Comparison of ENCODE assay signal across 10 cellular contexts in genomic region chr4:108170729-108171540, GRCh38. TPM values are rescaled to one million over a fixed set of nuclear protein-coding genes. Genes with fewer than 3 reads are reported as not detected.
DNase-seq lines count a peak whose midpoint lies in the region; ATAC-seq, FAIRE-seq and TF ChIP-seq lines count a peak whose summit lies in the region.
"Had no signal": no experiment of that assay in that cellular context is flagged by ENCODE, and none has a peak within 500 bp of the region (broad histone marks: within the 10 kb centered on the region; RNA-seq: fewer than 3 reads in every experiment).

No MANE protein-coding gene starts in this region.

- ATAC-seq in activated T-cell treated with anti-CD3 and anti-CD28 coated beads, Interleukin-2, amount 50 U/mL, for 72 hours (replicated peaks in 1 of 2), result no peak

- FAIRE-seq in small intestine (lab: Jason Lieb, UNC), result no peak

- H3K4me3 ChIP-seq in hepatocyte (no peak overlapping the region), thymus (ENCODE audit: low read length) (peak overlapping the region; percentile 68), small intestine (ENCODE audit: low read depth in 1 of 2, low read length in 2 of 2) (no peak overlapping the region)

- H3K4me1 Mint-ChIP-seq in activated naive CD4-positive, alpha-beta T cell treated with anti-CD3 and anti-CD28 coated beads, Interleukin-2, amount 10 ng/mL, durations not matched to agents 7 days and 5 days, result peaks cover 52% of the 10 kb centered on the region
- H3K4me1 Mint-ChIP-seq in activated T-cell treated with anti-CD3 and anti-CD28 coated beads, Interleukin-2, amount 50 U/mL, for 72 hours (ENCODE audit: low read depth), result peaks cover 55% of the 10 kb centered on the region

- no peak for DNase-seq in activated naive CD4-positive, alpha-beta T cell treated with anti-CD3 and anti-CD28 coated beads, Interleukin-2, amount 10 ng/mL, durations not matched to agents 7 days and 5 days
- DNase-seq in activated naive CD4-positive, alpha-beta T cell (lab: John Stamatoyannopoulos, UW), result no peak
- no peak for DNase-seq in activated T-cell treated with anti-CD3 and anti-CD28 coated beads, Interleukin-2, amount 50 U/mL, for 72 hours
- DNase-seq in hepatocyte (ENCODE audit: low spot score), result no peak
- DNase-seq in 8988T, result no peak
- no peak for DNase-seq in Ammon's horn (ENCODE audit: low spot score)
- DNase-seq in small intestine, result no peak
- DNase-seq: NCI-H2171 had no signal

- no peaks in the 10 kb centered on the region for H3K9me2 ChIP-seq in hepatocyte (replicated peaks; ENCODE audit: insufficient read depth)

- H3K4me2 ChIP-seq in hepatocyte, result peak overlapping the region; percentile 97

- no peaks in the 10 kb centered on the region for H3K79me2 ChIP-seq in hepatocyte

- H3K36me3 Mint-ChIP-seq in activated naive CD4-positive, alpha-beta T cell treated with anti-CD3 and anti-CD28 coated beads, Interleukin-2, amount 10 ng/mL, durations not matched to agents 7 days and 5 days, result peaks cover 25% of the 10 kb centered on the region
- H3K36me3 Mint-ChIP-seq in activated T-cell treated with anti-CD3 and anti-CD28 coated beads, Interleukin-2, amount 50 U/mL, for 72 hours (ENCODE audit: insufficient read depth in 2 of 2), result peaks cover 9 to 12% of the 10 kb centered on the region in 2 donors

- H2AFZ ChIP-seq in hepatocyte, result peak overlapping the region; percentile 96

- no peak overlapping the region for H3K27ac ChIP-seq in hepatocyte
- H3K27ac ChIP-seq in thymus (ENCODE audit: low read depth), result peak overlapping the region; percentile 75
- no peak overlapping the region for H3K27ac ChIP-seq in small intestine (ENCODE audit: low read depth in 1 of 2, low read length in 1 of 2)
- H3K27ac ChIP-seq: epithelial cell of prostate had no signal

- H4K20me1 ChIP-seq in hepatocyte (ENCODE audit: insufficient read depth, poor library complexity, severe bottlenecking), result no peaks in the 10 kb centered on the region

- H3K36me3 ChIP-seq in hepatocyte (replicated peaks; ENCODE audit: insufficient read depth, low read depth) (no peaks in the 10 kb centered on the region), thymus (ENCODE audit: control insufficient read depth, insufficient read depth) (no peaks in the 10 kb centered on the region), small intestine (ENCODE audit: control insufficient read depth in 2 of 2, insufficient read depth in 2 of 2, low read length in 2 of 2) (no peaks in the 10 kb centered on the region)

- H3K4me1 ChIP-seq in hepatocyte (ENCODE audit: insufficient read depth), result peaks cover 7% of the 10 kb centered on the region
- H3K4me1 ChIP-seq in thymus (ENCODE audit: control insufficient read depth, insufficient read depth, low read length), result peaks cover 22% of the 10 kb centered on the region
- H3K4me1 ChIP-seq in small intestine (ENCODE audit: control insufficient read depth in 2 of 2, insufficient read depth in 1 of 2, low read depth in 1 of 2, low read length in 1 of 2), result peaks cover 0 to 5% of the 10 kb centered on the region in 2 donors

- no peak for TF ChIP-seq CTCF in hepatocyte (IDR thresholded peaks at IDR 0.05; ENCODE audit: poor library complexity)

- peak overlapping the region; percentile 97 for H3K27ac Mint-ChIP-seq in activated naive CD4-positive, alpha-beta T cell treated with anti-CD3 and anti-CD28 coated beads, Interleukin-2, amount 10 ng/mL, durations not matched to agents 7 days and 5 days
- H3K27ac Mint-ChIP-seq in activated T-cell treated with anti-CD3 and anti-CD28 coated beads, Interleukin-2, amount 50 U/mL, for 72 hours, result peak overlapping the region; percentile 64

- no peaks in the 10 kb centered on the region for H3K9me3 ChIP-seq in hepatocyte (ENCODE audit: low read depth)
- H3K9me3 ChIP-seq in thymus (ENCODE audit: control insufficient read depth), result no peaks in the 10 kb centered on the region
- no peaks in the 10 kb centered on the region for H3K9me3 ChIP-seq in small intestine (ENCODE audit: control insufficient read depth, low read depth)

- H3K27me3 ChIP-seq in hepatocyte, result peaks cover 44% of the 10 kb centered on the region
- H3K27me3 ChIP-seq in thymus (ENCODE audit: control insufficient read depth, insufficient read depth), result no peaks in the 10 kb centered on the region
- peaks cover 23 to 26% of the 10 kb centered on the region in 2 donors for H3K27me3 ChIP-seq in small intestine (ENCODE audit: control insufficient read depth in 2 of 2, insufficient read depth in 2 of 2, low read length in 2 of 2)

- peaks cover 37% of the 10 kb centered on the region for H3K27me3 Mint-ChIP-seq in activated naive CD4-positive, alpha-beta T cell treated with anti-CD3 and anti-CD28 coated beads, Interleukin-2, amount 10 ng/mL, durations not matched to agents 7 days and 5 days
- peaks cover 8% of the 10 kb centered on the region for H3K27me3 Mint-ChIP-seq in activated T-cell treated with anti-CD3 and anti-CD28 coated beads, Interleukin-2, amount 50 U/mL, for 72 hours (ENCODE audit: low read depth)

- H3K9me3 Mint-ChIP-seq in activated naive CD4-positive, alpha-beta T cell treated with anti-CD3 and anti-CD28 coated beads, Interleukin-2, amount 10 ng/mL, durations not matched to agents 7 days and 5 days, result no peaks in the 10 kb centered on the region
- H3K9me3 Mint-ChIP-seq in activated T-cell treated with anti-CD3 and anti-CD28 coated beads, Interleukin-2, amount 50 U/mL, for 72 hours, result no peaks in the 10 kb centered on the region

- H3K4me3 Mint-ChIP-seq in activated naive CD4-positive, alpha-beta T cell treated with anti-CD3 and anti-CD28 coated beads, Interleukin-2, amount 10 ng/mL, durations not matched to agents 7 days and 5 days, result peak overlapping the region; percentile 98
- peak overlapping the region; percentile 100 for H3K4me3 Mint-ChIP-seq in activated T-cell treated with anti-CD3 and anti-CD28 coated beads, Interleukin-2, amount 50 U/mL, for 72 hours

- CTCF ChIA-PET in activated naive CD4-positive, alpha-beta T cell treated with anti-CD3 and anti-CD28 coated beads, Interleukin-2, amount 10 ng/mL, durations not matched to agents 7 days and 5 days (lab: Charles Lee), result interaction anchor here (1.0 to 3.0 kb wide), 4 partner anchors 9 to 342 kb away, joined by 3 to 15 read pairs (median 3); no protein-coding TSS in a partner anchor

- WGBS in hepatocyte (ENCODE audit: low lambda C conversion rate, missing lambda C conversion rate), result 10% methylated on average over 17 of the region's 17 CpGs
- WGBS in thymus, result 3% methylated on average over 17 of the region's 17 CpGs
- WGBS in small intestine, 3 donors, result 5 to 8% (median 8%) methylated on average over 17 of the region's 17 CpGs

RNA-seq across cellular contexts. Expression of gene LEF1, which starts 2.2 kb away (rescaled TPM):
- total RNA-seq in activated T-cell treated with anti-CD3 and anti-CD28 coated beads, Interleukin-2, amount 50 U/mL, for 72 hours, result 100 to 1,000 TPM; 130 to 175 TPM
- 7.5 and 8.6 TPM in 2 replicates for total RNA-seq in hepatocyte
- polyA plus RNA-seq in hepatocyte, result 7.6 and 10.4 TPM in 2 replicates
- polyA plus RNA-seq in thymus, result 536 TPM
- polyA plus RNA-seq in small intestine, result 1 to 10 TPM in 2 of 3 donors, under 1 TPM in 1; 0.89 to 5.2 (median 2.7) TPM

Comparison
In these comparisons a context has a peak if more than half of its experiments do, and no peak if none do; other contexts are left out.
1. RNA of gene LEF1, which starts 2.2 kb away (polyA plus RNA-seq): 536 TPM in thymus (single experiment); 7.6 to 10.4 TPM in hepatocyte and 0.89 to 5.2 TPM in small intestine; every median in the first group is over 10 times any median in the second.